Comparison of ENCODE assay signal across 9 cellular contexts in the genomic region with DNA sequence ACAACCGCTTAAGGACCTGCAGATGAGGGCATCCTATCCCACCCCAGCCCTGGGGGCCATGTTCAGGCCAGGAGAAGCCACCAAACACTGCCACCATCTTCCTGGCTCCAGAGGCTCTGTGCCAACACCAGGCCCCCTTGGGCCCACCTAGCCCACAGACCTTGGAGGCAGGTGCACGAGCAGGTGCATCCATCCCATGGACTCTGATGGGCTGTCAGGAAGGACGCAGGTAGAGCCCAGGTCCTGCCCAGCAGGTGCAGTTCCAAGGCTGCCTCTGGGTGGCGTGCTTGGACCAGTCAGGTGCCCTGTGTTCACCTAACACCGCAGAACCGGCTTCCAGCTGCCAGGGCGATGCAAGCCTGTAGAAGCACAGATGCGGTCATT. TPM values are rescaled to one million over a fixed set of nuclear protein-coding genes. Genes with fewer than 3 reads are reported as not detected.
DNase-seq lines count a peak whose midpoint lies in the region; ATAC-seq and TF ChIP-seq lines count a peak whose summit lies in the region.
"Had no signal": no experiment of that assay in that cellular context is flagged by ENCODE, and none has a peak within 500 bp of the region (broad histone marks: within the 10 kb centered on the region; RNA-seq: fewer than 3 reads in every experiment).

No MANE protein-coding gene starts in this region.

- H3K36me3 ChIP-seq in Caco-2 (ENCODE audit: control insufficient read depth, insufficient read depth, low read length) (no peaks in the 10 kb centered on the region), Loucy (ENCODE audit: insufficient read depth, low read length) (no peaks in the 10 kb centered on the region), psoas muscle (ENCODE audit: insufficient read depth in 1 of 2, low read depth in 1 of 2) (no peaks in the 10 kb centered on the region)
- H3K36me3 ChIP-seq: heart right ventricle had no signal

- H3K27me3 Mint-ChIP-seq in Caco-2 (ENCODE audit: insufficient read depth, unreplicated experiment): peaks cover 5% of the 10 kb centered on the region

- H3K27ac Mint-ChIP-seq in Caco-2 (ENCODE audit: unreplicated experiment): no peak overlapping the region

- 15 to 18% (median 17%) methylated on average over 8 of the region's 8 CpGs for WGBS in psoas muscle, 3 donors

- no peak overlapping the region for H3K27ac ChIP-seq in psoas muscle
- H3K27ac ChIP-seq: heart right ventricle had no signal

- peak; percentile 96 for ATAC-seq in esophagus mucosa
- no peak for ATAC-seq in psoas muscle
- no peak for ATAC-seq in HG02981 (IDR thresholded peaks at IDR 0.05; ENCODE audit: unreplicated experiment)
- ATAC-seq in GM18519 (IDR thresholded peaks at IDR 0.05; ENCODE audit: low FRiP score, unreplicated experiment): no peak
- ATAC-seq: heart right ventricle had no signal

- no peak overlapping the region for H2AFZ ChIP-seq in Loucy (ENCODE audit: low read length)

- H3K9me2 ChIP-seq in Loucy (replicated peaks; ENCODE audit: low read depth, low read length): no peaks in the 10 kb centered on the region

- peaks cover 8% of the 10 kb centered on the region for H3K9me3 Mint-ChIP-seq in Caco-2 (ENCODE audit: unreplicated experiment)

- H3K4me3 Mint-ChIP-seq in Caco-2 (ENCODE audit: unreplicated experiment): no peak overlapping the region

- POLR2A ChIA-PET in Caco-2 (lab: Charles Lee): no interaction called here

- H3K4me1 ChIP-seq in Caco-2 (no peaks in the 10 kb centered on the region), Loucy (ENCODE audit: insufficient read depth, low read length, poor library complexity, severe bottlenecking) (peaks cover 23% of the 10 kb centered on the region), psoas muscle (no peaks in the 10 kb centered on the region)
- H3K4me1 ChIP-seq: heart right ventricle had no signal

- H4K20me1 ChIP-seq in Loucy (ENCODE audit: insufficient read depth, low read length, poor library complexity, severe bottlenecking): no peaks in the 10 kb centered on the region

- H3K4me1 Mint-ChIP-seq in Caco-2 (ENCODE audit: low read depth, unreplicated experiment): no peaks in the 10 kb centered on the region

- H3K4me3 ChIP-seq in Caco-2 (ENCODE audit: low read depth, low read length) (no peak overlapping the region), Loucy (ENCODE audit: low read length, poor library complexity, severe bottlenecking) (no peak overlapping the region), psoas muscle (no peak overlapping the region)
- H3K4me3 ChIP-seq: heart right ventricle had no signal

- no peak overlapping the region for H3K9ac ChIP-seq in Loucy (ENCODE audit: low read depth, low read length, poor library complexity, severe bottlenecking)

- no peaks in the 10 kb centered on the region for H3K9me3 ChIP-seq in Caco-2
- peaks cover 2% of the 10 kb centered on the region; the same call in 1 of the 2 replicates for H3K9me3 ChIP-seq in Loucy (ENCODE audit: insufficient read depth, low read depth, low read length)
- no peaks in the 10 kb centered on the region for H3K9me3 ChIP-seq in psoas muscle
- H3K9me3 ChIP-seq: heart right ventricle had no signal

- no peaks in the 10 kb centered on the region for H3K36me3 Mint-ChIP-seq in Caco-2 (ENCODE audit: insufficient read depth, unreplicated experiment)

- CTCF ChIA-PET in Caco-2 (lab: Charles Lee): interaction anchor here (1.2 kb wide), 1 partner anchor 72 kb away, joined by 6 read pairs; the partner anchor contains the start of genes ATP5ME and MYL5

- intact Hi-C loops in Caco-2 (cut with micrococcal nuclease; ENCODE audit: unreplicated experiment): no loop called here
- intact Hi-C loops in psoas muscle (cut with DNase I): no loop called here

- peak; percentile 72 to 78 for DNase-seq in Caco-2
- peak; percentile 36 for DNase-seq in activated CD4-positive, alpha-beta T cell treated with anti-CD3 and anti-CD28 coated beads, Interleukin-2, amount 50 U/mL, for 24 hours (ENCODE audit: low read depth in 1 of 2, low spot score in 1 of 2)
- no peak for DNase-seq in psoas muscle
- DNase-seq in cerebellar nuclear complex (lab: John Stamatoyannopoulos, UW): no peak

- TF ChIP-seq CTCF in Caco-2 (IDR thresholded peaks at IDR 0.05; ENCODE audit: insufficient read depth in 1 of 2, low read depth in 1 of 2, low read length in 1 of 2, severe bottlenecking in 1 of 2, unreplicated experiment in 1 of 2) (peak; percentile 42 to 62), Loucy (conservative IDR thresholded peaks at IDR 0.05; ENCODE audit: low read length) (peak; percentile 65), psoas muscle (IDR thresholded peaks at IDR 0.05) (peak; percentile 13)

- no peaks in the 10 kb centered on the region for H3K27me3 ChIP-seq in Caco-2 (replicated peaks; ENCODE audit: control insufficient read depth, insufficient read depth, low read length)
- no peaks in the 10 kb centered on the region for H3K27me3 ChIP-seq in Loucy (ENCODE audit: insufficient read depth, low read length, poor library complexity, severe bottlenecking)
- peaks cover 0 to 8% (median 2%) of the 10 kb centered on the region in 3 donors for H3K27me3 ChIP-seq in psoas muscle (ENCODE audit: insufficient read depth in 3 of 3, low read length in 2 of 3)

- no peaks in the 10 kb centered on the region for H3F3A ChIP-seq in Loucy (ENCODE audit: low read depth)

- no TSS peak for BruUV-seq in Caco-2 (replicated peaks; lab: Mats Ljungman, UMichigan)

- no peak overlapping the region for H3K4me2 ChIP-seq in Loucy (ENCODE audit: low read depth, low read length, poor library complexity, severe bottlenecking)

- no peaks in the 10 kb centered on the region for H3K79me2 ChIP-seq in Loucy (ENCODE audit: insufficient read depth, low read length)

RNA-seq across cellular contexts. Expression of gene PDE6B, which starts 22.8 kb away (rescaled TPM):
- not detected in 2 replicates for total RNA-seq in Caco-2 (2022)
- total RNA-seq in esophagus mucosa: 0.88 TPM
- total RNA-seq in psoas muscle: under 1 TPM in 3 of 4 donors, not detected in 1; 0.30 to 0.39 (median 0.32) TPM
- polyA plus RNA-seq in psoas muscle: under 1 TPM; 0.03 to 0.48 (median 0.09) TPM

RNA-seq across cellular contexts. Expression of gene TMEM271, which starts 26.5 kb away (rescaled TPM):
- total RNA-seq in Caco-2 (2022) (not detected in 2 replicates), esophagus mucosa (not detected), psoas muscle (not detected)
- polyA plus RNA-seq in psoas muscle: not detected
- total RNA-seq: heart right ventricle had no signal
- polyA plus RNA-seq: heart right ventricle had no signal

Comparison
In these comparisons a context has a peak if more than half of its experiments do, and no peak if none do; other contexts are left out.
1. DNase-seq: peak in Caco-2 (2 of 2) and activated CD4-positive, alpha-beta T cell treated with anti-CD3 and anti-CD28 coated beads, Interleukin-2, amount 50 U/mL, for 24 hours (2 of 2); none in psoas muscle (0 of 2) and cerebellar nuclear complex (0 of 2).
2. CTCF ChIP-seq: peak in every context shown above with its lines; median percentile 65 in Loucy; 52 in Caco-2; 13 in psoas muscle.